Comparison of ENCODE assay signal across 8 cellular contexts in the genomic region with DNA sequence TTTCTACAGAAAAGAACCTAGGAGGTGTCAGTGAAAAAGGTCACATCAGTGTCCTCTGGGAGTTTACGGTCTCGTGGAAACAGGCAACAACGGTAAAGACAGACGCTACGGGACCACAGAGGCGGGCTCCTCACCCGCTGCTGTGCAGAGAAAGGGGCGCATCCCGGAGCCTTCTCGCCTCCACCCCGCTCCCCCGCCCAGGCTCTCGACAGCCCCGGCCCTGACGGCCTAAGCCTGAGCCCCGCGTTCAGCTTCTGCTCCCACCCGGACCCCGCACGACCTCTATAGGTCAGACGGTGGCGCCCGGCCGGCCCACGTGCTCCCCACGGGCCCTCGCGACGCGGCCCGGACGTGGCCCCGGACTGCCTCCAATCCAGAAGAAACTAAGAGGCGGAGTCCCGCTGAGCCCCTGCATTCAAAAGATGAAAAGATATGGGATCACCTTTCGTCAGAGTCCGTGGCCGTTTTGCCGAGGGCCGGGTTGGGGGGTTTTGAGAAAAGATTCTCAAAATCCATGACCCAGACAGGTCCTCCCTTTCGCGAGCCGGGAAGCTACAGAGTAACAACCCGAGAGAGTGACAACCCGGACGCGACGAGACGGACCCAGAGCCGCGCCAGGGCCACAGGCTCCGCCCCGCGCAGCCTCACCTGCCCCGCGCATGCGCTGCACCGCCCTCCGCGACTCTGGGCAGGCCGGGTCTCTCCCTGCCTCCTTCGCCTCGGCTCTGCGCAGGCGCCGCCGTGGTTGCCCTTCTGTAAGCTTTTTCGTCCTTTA. TPM values are rescaled to one million over a fixed set of nuclear protein-coding genes. Genes with fewer than 3 reads are reported as not detected.
DNase-seq lines count a peak whose midpoint lies in the region; ATAC-seq and TF ChIP-seq lines count a peak whose summit lies in the region.

A gene (minus strand): TSS at position 577 of the 775 bp plus-strand sequence. CDS start 61 bp downstream, at position 516.

- peak within 1 kb of the TSS; percentile 87 for H3K27ac ChIP-seq in CD8-positive, alpha-beta T cell (ENCODE audit: low read depth, low read length)
- H3K27ac ChIP-seq in right lobe of liver: peak within 1 kb of the TSS; percentile 62 to 82 (median 76)

- no peaks in the 10 kb centered on the region for H3K36me3 Mint-ChIP-seq in CD8-positive, alpha-beta T cell
- no peaks in the 10 kb centered on the region for H3K36me3 Mint-ChIP-seq in activated CD4-positive, alpha-beta memory T cell treated with anti-CD3 and anti-CD28 coated beads for 36 hours

- no peaks in the 10 kb centered on the region for H3K36me3 ChIP-seq in CD8-positive, alpha-beta T cell (ENCODE audit: insufficient read depth, low read length)
- no peaks in the 10 kb centered on the region for H3K36me3 ChIP-seq in right lobe of liver

- peaks cover 26% of the 10 kb centered on the region for H3K4me1 ChIP-seq in CD8-positive, alpha-beta T cell (ENCODE audit: insufficient read depth, low read length)
- H3K4me1 ChIP-seq in right lobe of liver: no peaks in the 10 kb centered on the region

- peaks cover 19% of the 10 kb centered on the region for H3K4me1 Mint-ChIP-seq in CD8-positive, alpha-beta T cell (ENCODE audit: low read depth)
- H3K4me1 Mint-ChIP-seq in activated CD4-positive, alpha-beta memory T cell treated with anti-CD3 and anti-CD28 coated beads for 36 hours (ENCODE audit: low read depth): peaks cover 21% of the 10 kb centered on the region

- intact Hi-C loops in CD8-positive, alpha-beta T cell (cut with DNase I, micrococcal nuclease): loop anchor here (1.0 to 10.0 kb wide), 13 partner anchors 21 to 1580 kb away; a partner anchor contains a TSS
- intact Hi-C loops in activated CD4-positive, alpha-beta memory T cell treated with anti-CD3 and anti-CD28 coated beads for 36 hours (cut with micrococcal nuclease): loop anchor here (1.0 to 10.0 kb wide), 9 partner anchors 21 to 372 kb away; a partner anchor contains a TSS
- intact Hi-C loops in right lobe of liver (cut with DNase I): no loop called here

- no peak for TF ChIP-seq CTCF in CD8-positive, alpha-beta T cell (IDR thresholded peaks at IDR 0.05)
- TF ChIP-seq CTCF in right lobe of liver (IDR thresholded peaks at IDR 0.05): no peak

- no peaks in the 10 kb centered on the region for H3K27me3 ChIP-seq in CD8-positive, alpha-beta T cell (ENCODE audit: insufficient read depth, low read length)
- no peaks in the 10 kb centered on the region for H3K27me3 ChIP-seq in right lobe of liver

- H3K4me3 Mint-ChIP-seq in CD8-positive, alpha-beta T cell: peak within 1 kb of the TSS; percentile 88
- H3K4me3 Mint-ChIP-seq in activated CD4-positive, alpha-beta memory T cell treated with anti-CD3 and anti-CD28 coated beads for 36 hours: peak within 1 kb of the TSS; percentile 78

- CTCF ChIA-PET in CD8-positive, alpha-beta T cell (lab: Charles Lee): interaction anchor here (1.3 to 2.0 kb wide), 2 partner anchors 20 to 133 kb away, joined by 5 to 13 read pairs; no protein-coding TSS in a partner anchor
- CTCF ChIA-PET in activated CD4-positive, alpha-beta memory T cell treated with anti-CD3 and anti-CD28 coated beads for 36 hours (lab: Charles Lee): interaction anchor here (0.6 to 1.5 kb wide), 6 partner anchors 11 to 248 kb away, joined by 3 to 8 read pairs (median 3); no protein-coding TSS in a partner anchor

- POLR2A ChIA-PET in CD8-positive, alpha-beta T cell (lab: Charles Lee): interaction anchor here (0.9 to 2.5 kb wide), 6 partner anchors 20 to 329 kb away, joined by 3 to 7 read pairs (median 4); a partner anchor contains a TSS
- POLR2A ChIA-PET in activated CD4-positive, alpha-beta memory T cell treated with anti-CD3 and anti-CD28 coated beads for 36 hours (lab: Charles Lee): interaction anchor here (0.8 to 1.6 kb wide), 7 partner anchors 9 to 134 kb away, joined by 3 to 9 read pairs (median 4); no protein-coding TSS in a partner anchor

- peak within 1 kb of the TSS; percentile 93 for H3K27ac Mint-ChIP-seq in CD8-positive, alpha-beta T cell
- peak within 1 kb of the TSS; percentile 87 for H3K27ac Mint-ChIP-seq in activated CD4-positive, alpha-beta memory T cell treated with anti-CD3 and anti-CD28 coated beads for 36 hours

- H3K9me3 Mint-ChIP-seq in CD8-positive, alpha-beta T cell: no peaks in the 10 kb centered on the region
- no peaks in the 10 kb centered on the region for H3K9me3 Mint-ChIP-seq in activated CD4-positive, alpha-beta memory T cell treated with anti-CD3 and anti-CD28 coated beads for 36 hours

- peak; percentile 90 to 98 (median 96) for DNase-seq in CD8-positive, alpha-beta T cell
- DNase-seq in HK-2 (ENCODE audit: unreplicated experiment): peak; percentile 94
- DNase-seq in NCI-H82 treated with DMSO at 0.1 percent for 48 hours (lab: John Stamatoyannopoulos, UW; ENCODE audit: unreplicated experiment): peak; percentile 80
- peak; percentile 97 for DNase-seq in activated CD4-positive, alpha-beta memory T cell treated with anti-CD3 and anti-CD28 coated beads for 36 hours
- peak; percentile 83 to 89 for DNase-seq in dermis microvascular lymphatic vessel endothelial cell (ENCODE audit: low read depth in 2 of 2)
- DNase-seq in right lobe of liver: peak; percentile 96
- DNase-seq in stimulated activated CD4-positive, alpha-beta T cell treated with anti-CD3 and anti-CD28 coated beads, Interleukin-4, amount 100 ng/mL, for 4 hours: peak; percentile 95 to 97

- TF ChIP-seq POLR2A in right lobe of liver (IDR thresholded peaks at IDR 0.05): peak; percentile 91

- no peaks in the 10 kb centered on the region for H3K9me3 ChIP-seq in CD8-positive, alpha-beta T cell (ENCODE audit: low read length)
- H3K9me3 ChIP-seq in right lobe of liver: no peaks in the 10 kb centered on the region

- WGBS in right lobe of liver (ENCODE audit: insufficient coverage, low coverage, low lambda C conversion rate, missing lambda C conversion rate): 0% methylated on average over 46 of the region's 68 CpGs

- peak within 1 kb of the TSS; percentile 61 for H3K4me3 ChIP-seq in CD8-positive, alpha-beta T cell (ENCODE audit: low read depth, low read length)
- peak within 1 kb of the TSS; percentile 52 to 67 (median 60) for H3K4me3 ChIP-seq in right lobe of liver

- ATAC-seq in CD8-positive, alpha-beta T cell: peak; percentile 91
- ATAC-seq in GM19452 (IDR thresholded peaks at IDR 0.05; ENCODE audit: unreplicated experiment): peak; percentile 92
- peak; percentile 97 to 98 (median 98) for ATAC-seq in right lobe of liver

- no peaks in the 10 kb centered on the region for H3K27me3 Mint-ChIP-seq in CD8-positive, alpha-beta T cell (ENCODE audit: low read depth)
- H3K27me3 Mint-ChIP-seq in activated CD4-positive, alpha-beta memory T cell treated with anti-CD3 and anti-CD28 coated beads for 36 hours: no peaks in the 10 kb centered on the region

RNA-seq across cellular contexts. Expression of the gene that starts here (rescaled TPM):
- 10 to 100 TPM; 11.1 to 11.7 TPM for total RNA-seq in CD8-positive, alpha-beta T cell
- total RNA-seq in activated CD4-positive, alpha-beta memory T cell treated with anti-CD3 and anti-CD28 coated beads for 36 hours: 10 to 100 TPM; 13.0 to 16.0 TPM
- total RNA-seq in dermis microvascular lymphatic vessel endothelial cell (2.7 TPM in 2 replicates), right lobe of liver (10 to 100 TPM in 2 of 6 experiments, 1 to 10 TPM in 4; 3.4 to 34.4 (median 4.5) TPM)

Comparison
In these comparisons a context has a peak if more than half of its experiments do, and no peak if none do; other contexts are left out.
1. Peak in every context shown above with its lines: DNase-seq, ATAC-seq, H3K4me3 ChIP-seq and H3K27ac ChIP-seq.
2. intact Hi-C loops: an anchor here in CD8-positive, alpha-beta T cell (1.0 to 10.0 kb wide) and activated CD4-positive, alpha-beta memory T cell treated with anti-CD3 and anti-CD28 coated beads for 36 hours (1.0 to 10.0 kb wide); none called in right lobe of liver.